8 cellular contexts compared by ENCODE assay signal in the genomic region with DNA sequence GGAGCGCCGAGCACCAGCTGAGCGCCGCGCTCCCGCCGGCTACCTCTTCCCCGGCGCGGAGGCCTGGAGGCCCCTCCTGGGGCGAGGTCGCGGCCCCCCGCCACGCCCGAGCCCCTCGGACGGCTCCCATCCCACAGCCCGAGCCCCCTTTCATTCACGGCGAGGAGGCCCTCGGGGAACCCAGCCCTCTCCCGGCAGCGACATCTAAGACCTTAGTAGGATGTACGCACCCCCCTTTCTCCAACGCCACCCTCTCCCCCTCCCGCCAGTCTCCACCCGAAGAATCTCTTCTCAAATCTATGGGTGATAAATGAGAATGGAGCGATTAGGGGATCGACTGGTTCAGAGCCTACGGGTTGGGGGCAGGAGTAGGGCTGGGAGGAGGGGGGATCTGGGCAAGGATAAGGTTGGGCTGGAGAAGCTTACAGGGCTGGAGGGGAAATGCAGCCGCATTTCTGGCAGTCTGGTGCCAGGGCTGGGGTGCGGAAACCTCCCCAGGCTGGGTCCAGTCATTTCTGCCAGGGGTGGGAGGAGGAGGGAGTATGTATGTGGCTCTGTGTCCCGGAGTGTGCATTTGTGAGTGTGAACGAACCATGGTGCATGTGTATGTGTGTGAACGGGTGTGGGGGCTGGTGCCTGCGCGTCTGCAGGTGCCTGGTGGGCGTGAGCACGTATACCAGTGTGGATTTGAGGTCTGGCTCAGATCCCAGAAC. TPM values are rescaled to one million over a fixed set of nuclear protein-coding genes. Genes with fewer than 3 reads are reported as not detected.
A peak's percentile ranks its signal among the peaks of the same experiment; 100 is the strongest.
DNase-seq lines count a peak whose midpoint lies in the region; ATAC-seq and TF ChIP-seq lines count a peak whose summit lies in the region.

No MANE protein-coding gene starts in this region.

- peak overlapping the region in 2 of 3 experiments; percentile 39 to 59; a peak in 2 of 7 replicates for H3K27ac Mint-ChIP-seq in H9
- peak overlapping the region; percentile 41 for H3K27ac Mint-ChIP-seq in chondrocyte (ENCODE audit: unreplicated experiment)

- H3K4me1 Mint-ChIP-seq in H9 (peaks cover 29 to 30% of the 10 kb centered on the region in 2 experiments), chondrocyte (ENCODE audit: low read depth) (peaks cover 14% of the 10 kb centered on the region)

- H3K27me3 Mint-ChIP-seq in H9 (ENCODE audit: low read depth) (peaks cover 47% of the 10 kb centered on the region), chondrocyte (ENCODE audit: low read depth) (no peaks in the 10 kb centered on the region)

- no peak overlapping the region for H3K27ac ChIP-seq in H9 (ENCODE audit: insufficient read length, low read depth, low read length)

- H2BK12ac ChIP-seq in H9 (ENCODE audit: insufficient read length, low read depth, low read length): no peak overlapping the region

- WGBS in H9 (ENCODE audit: extremely low coverage, insufficient read length, low lambda C conversion rate): no CpG with 5 or more reads among the region's 40 CpGs

- no peaks in the 10 kb centered on the region for H3K27me3 ChIP-seq in H9 (ENCODE audit: insufficient read depth, low read length)

- H4K91ac ChIP-seq in H9 (ENCODE audit: insufficient read length, low read depth, low read length): no peak overlapping the region

- H3K18ac ChIP-seq in H9 (ENCODE audit: insufficient read length, low read depth, low read length): peak overlapping the region; percentile 62

- H4K5ac ChIP-seq in H9 (ENCODE audit: insufficient read length, low read depth, low read length): no peak overlapping the region

- H3K23me2 ChIP-seq in H9 (ENCODE audit: insufficient read length, low read depth, low read length, poor library complexity, severe bottlenecking): peaks cover 7% of the 10 kb centered on the region

- H3K9ac ChIP-seq in H9 (ENCODE audit: extremely low read depth, insufficient read length, low read length): no peak overlapping the region

- no peak overlapping the region for H3T11ph ChIP-seq in H9 (ENCODE audit: low read length)

- H2BK5ac ChIP-seq in H9 (ENCODE audit: insufficient read length, low read length): no peak overlapping the region

- H3K36me3 Mint-ChIP-seq in H9 (ENCODE audit: insufficient read depth in 1 of 3, low read depth in 3 of 3) (peaks cover 0 to 2% (median 0%) of the 10 kb centered on the region in 3 experiments; a peak in 2 of 7 replicates), chondrocyte (ENCODE audit: low read depth) (no peaks in the 10 kb centered on the region)

- no peak overlapping the region for H2BK20ac ChIP-seq in H9 (ENCODE audit: low read depth, low read length, poor library complexity, severe bottlenecking)

- no peak overlapping the region for H2BK120ac ChIP-seq in H9 (ENCODE audit: low read depth, low read length, poor library complexity, severe bottlenecking)

- H3K14ac ChIP-seq in H9 (ENCODE audit: insufficient read depth, low read length): peak overlapping the region; percentile 73; the same call in 1 of the 2 replicates

- ATAC-seq in GM21423 (IDR thresholded peaks at IDR 0.05; ENCODE audit: unreplicated experiment): no peak
- ATAC-seq in HG02870 (IDR thresholded peaks at IDR 0.05; ENCODE audit: unreplicated experiment): no peak

- H3K79me2 ChIP-seq in H9 (ENCODE audit: insufficient read depth, low read length): no peaks in the 10 kb centered on the region

- no peak overlapping the region for H3K56ac ChIP-seq in H9 (ENCODE audit: insufficient read length, low read depth, low read length)

- no peak overlapping the region for H3K23ac ChIP-seq in H9 (ENCODE audit: insufficient read length, low read depth, low read length)

- H4K8ac ChIP-seq in H9 (replicated peaks; ENCODE audit: insufficient read length, low read depth, low read length): no peak overlapping the region

- H3K4me2 ChIP-seq in H9 (ENCODE audit: insufficient read depth, insufficient read length, low read length): peak overlapping the region; percentile 46

- no peak overlapping the region for H2BK15ac ChIP-seq in H9 (ENCODE audit: low read depth, low read length)

- H2AK5ac ChIP-seq in H9 (ENCODE audit: insufficient read length, low read length): no peak overlapping the region

- no peak overlapping the region; the same call in 1 of the 2 replicates for H3K4ac ChIP-seq in H9 (ENCODE audit: low read depth, low read length)

- no peak overlapping the region for H2AFZ ChIP-seq in H9 (ENCODE audit: low read length)

- H3K79me1 ChIP-seq in H9 (ENCODE audit: insufficient read depth, low read depth, low read length, poor library complexity, severe bottlenecking): no peaks in the 10 kb centered on the region

- H3K9me3 Mint-ChIP-seq in H9 (no peaks in the 10 kb centered on the region; a peak in 1 of 5 replicates), chondrocyte (ENCODE audit: low read depth) (no peaks in the 10 kb centered on the region)

- H3K4me3 Mint-ChIP-seq in H9 (peak overlapping the region; percentile 72 to 87), chondrocyte (ENCODE audit: unreplicated experiment) (peak overlapping the region; percentile 70)

- peaks cover 2% of the 10 kb centered on the region for H4K20me1 ChIP-seq in H9 (ENCODE audit: control insufficient read depth, insufficient read depth, insufficient read length)

- H3K4me1 ChIP-seq in H9 (ENCODE audit: insufficient read depth, low read length): no peaks in the 10 kb centered on the region; the same call in 1 of the 2 replicates

- DNase-seq in H9: peak; percentile 67
- peak; percentile 38 for DNase-seq in NCI-H82 treated with DMSO at 0.1 percent for 48 hours (lab: John Stamatoyannopoulos, UW; ENCODE audit: unreplicated experiment)
- DNase-seq in chondrocyte (ENCODE audit: low spot score): peak; percentile 66
- peak; percentile 19 for DNase-seq in myocyte (ENCODE audit: low read depth)
- no peak for DNase-seq in HUDEP-2 (lab: John Stamatoyannopoulos, UW; ENCODE audit: unreplicated experiment in 76 of 76)
- DNase-seq in mesenteric fat pad (ENCODE audit: low spot score): no peak

- TF ChIP-seq CTCF in H9 (conservative IDR thresholded peaks at IDR 0.05) (no peak), chondrocyte (IDR thresholded peaks at IDR 0.05) (no peak)

- H3K9me3 ChIP-seq in H9 (ENCODE audit: control insufficient read depth, low read depth, low read length): no peaks in the 10 kb centered on the region

RNA-seq across cellular contexts. Expression of gene C1orf216, which starts 10.3 kb away (rescaled TPM):
- total RNA-seq in H9 (2021) (11.7 and 13.5 TPM in 2 replicates), chondrocyte (23.2 to 26.1 TPM (median 24.8 TPM) in 3 replicates), myocyte (29.0 and 37.5 TPM in 2 replicates), mesenteric fat pad (17.5 TPM)
- 36.2 TPM for polyA plus RNA-seq in myocyte (2012)

Comparison
In these comparisons a context has a peak if more than half of its experiments do, and no peak if none do; other contexts are left out.
1. DNase-seq: peak in H9 (single experiment), NCI-H82 treated with DMSO at 0.1 percent for 48 hours (single experiment), chondrocyte (single experiment) and myocyte (single experiment); none in HUDEP-2 (0 of 76) and mesenteric fat pad (single experiment).